Comparison of ENCODE assay signal across 8 cellular contexts in the genomic region with DNA sequence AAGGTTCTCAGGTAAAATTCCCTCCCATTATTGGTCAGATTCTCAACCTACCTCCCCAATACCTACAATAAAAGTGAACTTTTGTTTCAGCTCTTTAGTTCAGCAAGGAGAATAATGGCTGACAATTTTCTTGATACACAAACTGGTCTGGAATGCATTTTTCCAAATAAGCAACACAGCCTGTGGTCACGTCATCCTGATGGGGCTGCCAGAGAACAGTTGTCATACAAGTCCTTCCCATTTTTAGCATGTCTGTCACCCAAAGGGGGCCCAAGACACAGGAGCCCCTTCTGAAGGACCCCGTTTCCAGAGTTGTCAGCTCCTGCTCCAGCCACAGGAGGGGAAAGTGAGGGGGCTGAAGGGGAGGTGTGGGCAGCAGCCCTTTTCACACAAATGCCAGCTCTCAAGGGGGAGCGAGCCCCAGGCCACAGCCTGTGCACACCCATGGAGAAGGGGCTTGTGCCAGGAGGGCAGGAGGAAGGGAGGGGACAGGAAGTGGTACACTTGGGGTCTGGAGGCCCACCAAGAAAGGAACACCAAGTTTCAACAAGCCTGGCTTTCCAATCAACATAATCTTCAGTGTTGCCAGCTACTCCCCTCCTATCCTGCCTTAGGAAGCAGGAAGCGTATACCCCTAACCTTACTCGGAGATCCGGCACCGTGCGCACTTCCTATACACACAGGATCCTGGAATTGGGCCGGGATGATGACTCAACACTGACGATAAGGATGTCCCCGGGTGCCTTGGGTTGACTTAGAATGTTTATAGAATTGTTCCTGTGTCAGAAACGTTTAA. TPM values are rescaled to one million over a fixed set of nuclear protein-coding genes. Genes with fewer than 3 reads are reported as not detected.
DNase-seq lines count a peak whose midpoint lies in the region; ATAC-seq and TF ChIP-seq lines count a peak whose summit lies in the region.

No MANE protein-coding gene starts in this region.

- H3K27me3 ChIP-seq in sigmoid colon, result no peaks in the 10 kb centered on the region

- H3K9me3 ChIP-seq in sigmoid colon, result no peaks in the 10 kb centered on the region

- no peak for TF ChIP-seq CTCF in sigmoid colon (IDR thresholded peaks at IDR 0.05)

- WGBS in sigmoid colon, 2 donors, result 71 to 74% methylated on average over 12 of the region's 12 CpGs

- H3K36me3 ChIP-seq in sigmoid colon, result peaks cover 33 to 100% (median 68%) of the 10 kb centered on the region in 4 donors

- no peak overlapping the region for H3K4me3 ChIP-seq in sigmoid colon

- no peak for TF ChIP-seq POLR2A in sigmoid colon (IDR thresholded peaks at IDR 0.05)

- intact Hi-C loops in Right ventricle myocardium superior (cut with DNase I), result no loop called here
- intact Hi-C loops in sigmoid colon (cut with DNase I), result no loop called here

- DNase-seq in Daoy (ENCODE audit: low read depth) (peak; percentile 87), Right ventricle myocardium superior (peak; percentile 85), sigmoid colon (peak; percentile 88), NCI-H446 (lab: John Stamatoyannopoulos, UW) (no peak)
- no peak for DNase-seq in activated CD4-positive, alpha-beta T cell treated with anti-CD3 and anti-CD28 coated beads for 48 hours
- no peak for DNase-seq in stimulated activated CD4-positive, alpha-beta T cell treated with anti-CD3 and anti-CD28 coated beads, Interleukin-1b, Interleukin-23, amount 100 ng/mL, for 48 hours

- H3K27ac ChIP-seq in angular gyrus (ENCODE audit: low read depth, low read length) (peak overlapping the region; percentile 82), sigmoid colon (peak overlapping the region; percentile 77 to 90 (median 87))

- H3K4me1 ChIP-seq in sigmoid colon, result peaks cover 0 to 70% (median 62%) of the 10 kb centered on the region in 4 donors

- ATAC-seq in Right ventricle myocardium superior (ENCODE audit: poor library complexity) (peak; percentile 70), HG03521 (IDR thresholded peaks at IDR 0.05; ENCODE audit: unreplicated experiment) (no peak)

- TF ChIP-seq EP300 in sigmoid colon (IDR thresholded peaks at IDR 0.05), result peak in 2 of 4 donors; percentile 64 to 80

RNA-seq across cellular contexts. Expression of gene PDLIM1, which starts 43.4 kb away (rescaled TPM):
- total RNA-seq in Daoy (2014; rRNA removed; shearing (Covaris generic)), result 17.7 and 21.9 TPM in 2 replicates
- total RNA-seq in Right ventricle myocardium superior, result 226 TPM
- 10 to 100 TPM; 27.8 to 75.3 (median 43.9) TPM for total RNA-seq in sigmoid colon
- 100 to 1,000 TPM; 197 to 488 (median 377) TPM for polyA plus RNA-seq in sigmoid colon

Comparison
In these comparisons a context has a peak if more than half of its experiments do, and no peak if none do; other contexts are left out.
1. DNase-seq: peak in Daoy (single experiment), Right ventricle myocardium superior (single experiment) and sigmoid colon (single experiment); none in activated CD4-positive, alpha-beta T cell treated with anti-CD3 and anti-CD28 coated beads for 48 hours (single experiment), NCI-H446 (0 of 2) and stimulated activated CD4-positive, alpha-beta T cell treated with anti-CD3 and anti-CD28 coated beads, Interleukin-1b, Interleukin-23, amount 100 ng/mL, for 48 hours (single experiment).